13 cellular contexts compared by ENCODE assay signal in the genomic region with DNA sequence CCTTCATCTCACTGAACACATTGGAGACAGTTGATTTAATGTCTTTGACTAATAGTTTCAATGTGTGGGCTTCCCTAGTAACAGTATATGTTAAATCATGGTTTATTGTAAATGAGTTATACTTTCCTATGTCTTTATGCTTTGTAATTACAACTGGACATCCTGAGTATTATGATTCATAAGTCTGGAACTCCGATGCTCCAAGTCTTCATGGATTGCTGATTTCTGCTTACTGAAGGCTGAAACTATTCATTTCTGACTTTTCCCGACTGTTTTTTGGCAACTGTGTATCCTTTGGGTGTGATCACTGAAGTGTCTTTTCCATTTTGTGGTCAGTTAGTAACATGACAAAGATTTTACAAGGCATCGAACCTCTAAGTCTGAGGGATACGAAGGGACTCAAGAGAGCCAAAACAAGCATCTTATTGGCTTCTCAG. TPM values are rescaled to one million over a fixed set of nuclear protein-coding genes. Genes with fewer than 3 reads are reported as not detected.
DNase-seq lines count a peak whose midpoint lies in the region; ATAC-seq, FAIRE-seq and TF ChIP-seq lines count a peak whose summit lies in the region.
"Had no signal": no experiment of that assay in that cellular context is flagged by ENCODE, and none has a peak within 500 bp of the region (broad histone marks: within the 10 kb centered on the region; RNA-seq: fewer than 3 reads in every experiment).

No MANE protein-coding gene starts in this region.

- H3K4me1 ChIP-seq in Karpas-422 (ENCODE audit: low read length), result peaks cover 14% of the 10 kb centered on the region

- no peak overlapping the region for H2AFZ ChIP-seq in Karpas-422 (ENCODE audit: low read length)

- FAIRE-seq in bronchial epithelial cell (lab: Jason Lieb, UNC), result no peak
- FAIRE-seq: TTC549 had no signal

- no peak overlapping the region for H3K9ac ChIP-seq in Karpas-422 (ENCODE audit: low read length)

- no peaks in the 10 kb centered on the region for H3K79me2 ChIP-seq in Karpas-422 (ENCODE audit: low read length)

- no peaks in the 10 kb centered on the region for H4K20me1 ChIP-seq in Karpas-422 (ENCODE audit: insufficient read depth, low read depth, low read length)

- no peaks in the 10 kb centered on the region for H3K36me3 ChIP-seq in bronchial epithelial cell (ENCODE audit: control insufficient read depth, insufficient read depth, low read length)
- no peaks in the 10 kb centered on the region for H3K36me3 ChIP-seq in Karpas-422 (ENCODE audit: insufficient read depth, low read length)
- H3K36me3 ChIP-seq: thoracic aorta had no signal

- H3K9me3 ChIP-seq in Karpas-422 (ENCODE audit: low read length), result no peaks in the 10 kb centered on the region
- H3K9me3 ChIP-seq: thoracic aorta had no signal

- H3K27me3 ChIP-seq in bronchial epithelial cell (ENCODE audit: control insufficient read depth, insufficient read depth, low read length) (peaks cover 1% of the 10 kb centered on the region), Karpas-422 (ENCODE audit: low read length) (no peaks in the 10 kb centered on the region)

- H3K27ac ChIP-seq in Karpas-422 (ENCODE audit: low read length), result no peak overlapping the region
- H3K27ac ChIP-seq: thoracic aorta had no signal

- H3K4me3 ChIP-seq in AG10803 (ENCODE audit: low read length) (no peak overlapping the region), bronchial epithelial cell (ENCODE audit: low read depth, low read length) (no peak overlapping the region), Karpas-422 (ENCODE audit: low read length) (no peak overlapping the region)
- H3K4me3 ChIP-seq: thoracic aorta had no signal

- TF ChIP-seq RAD21 in Ishikawa (IDR thresholded peaks at IDR 0.05; ENCODE audit: low read depth), result no peak

- peak; percentile 98 for DNase-seq in AG10803 (ENCODE audit: low read depth)
- DNase-seq in bronchial epithelial cell (ENCODE audit: low read depth), result peak; percentile 83
- DNase-seq in lung microvascular endothelial cell (ENCODE audit: low read depth in 2 of 2), result peak; percentile 45 to 89
- no peak for DNase-seq in Karpas-422
- no peak for DNase-seq in NCI-H82 treated with DMSO at 0.1 percent for 48 hours (lab: John Stamatoyannopoulos, UW; ENCODE audit: unreplicated experiment)
- no peak for DNase-seq in cerebellar nuclear complex (lab: John Stamatoyannopoulos, UW)
- DNase-seq: DMS153; nephron progenitor cell; stimulated activated CD4-positive, alpha-beta T cell treated with anti-CD3 and anti-CD28 coated beads, Interleukin-4, amount 100 ng/mL, for 24 hours had no signal

- TF ChIP-seq EP300 in Ishikawa (IDR thresholded peaks at IDR 0.05; ENCODE audit: borderline replicate concordance), result peak; percentile 70; the same call in 1 of the 2 replicates

- H3K4me2 ChIP-seq in Karpas-422 (ENCODE audit: low read depth, low read length, poor library complexity, severe bottlenecking), result no peak overlapping the region

- no peak for ATAC-seq in GM18520 (IDR thresholded peaks at IDR 0.05; ENCODE audit: unreplicated experiment)

- H3K9me2 ChIP-seq in Karpas-422 (replicated peaks; ENCODE audit: insufficient read depth, low read length), result no peaks in the 10 kb centered on the region

- TF ChIP-seq CTCF in AG10803 (conservative IDR thresholded peaks at IDR 0.05; ENCODE audit: low read length), result no peak
- TF ChIP-seq CTCF in bronchial epithelial cell (IDR thresholded peaks at IDR 0.05; ENCODE audit: insufficient read depth, low read length, severe bottlenecking), result no peak

TF ChIP-seq in Ishikawa, 13 proteins besides CTCF, POLR2A, EP300 and RAD21:
- TF ChIP-seq CEBPB (IDR thresholded peaks at IDR 0.05) (0 out of 2 replicates have a peak, but pooled peaks have one; percentile 5), TCF12 (IDR thresholded peaks at IDR 0.05; ENCODE audit: low read depth) (peak; percentile 75), ZBTB7A (IDR thresholded peaks at IDR 0.05; ENCODE audit: low read depth) (no peak), TEAD4 (IDR thresholded peaks at IDR 0.05) (peak; percentile 72), NFIC (IDR thresholded peaks at IDR 0.05) (peak; percentile 84), EGR1 (IDR thresholded peaks at IDR 0.05) (no peak), CREB1 (IDR thresholded peaks at IDR 0.05; ENCODE audit: low read depth) (no peak), TAF1 (IDR thresholded peaks at IDR 0.05; ENCODE audit: low read depth) (no peak), YY1 (IDR thresholded peaks at IDR 0.05; ENCODE audit: low read depth) (no peak)
- TF ChIP-seq, protein P1, sequence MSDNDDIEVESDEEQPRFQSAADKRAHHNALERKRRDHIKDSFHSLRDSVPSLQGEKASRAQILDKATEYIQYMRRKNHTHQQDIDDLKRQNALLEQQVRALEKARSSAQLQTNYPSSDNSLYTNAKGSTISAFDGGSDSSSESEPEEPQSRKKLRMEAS (IDR thresholded peaks at IDR 0.05), result no peak
- TF ChIP-seq, protein P2, sequence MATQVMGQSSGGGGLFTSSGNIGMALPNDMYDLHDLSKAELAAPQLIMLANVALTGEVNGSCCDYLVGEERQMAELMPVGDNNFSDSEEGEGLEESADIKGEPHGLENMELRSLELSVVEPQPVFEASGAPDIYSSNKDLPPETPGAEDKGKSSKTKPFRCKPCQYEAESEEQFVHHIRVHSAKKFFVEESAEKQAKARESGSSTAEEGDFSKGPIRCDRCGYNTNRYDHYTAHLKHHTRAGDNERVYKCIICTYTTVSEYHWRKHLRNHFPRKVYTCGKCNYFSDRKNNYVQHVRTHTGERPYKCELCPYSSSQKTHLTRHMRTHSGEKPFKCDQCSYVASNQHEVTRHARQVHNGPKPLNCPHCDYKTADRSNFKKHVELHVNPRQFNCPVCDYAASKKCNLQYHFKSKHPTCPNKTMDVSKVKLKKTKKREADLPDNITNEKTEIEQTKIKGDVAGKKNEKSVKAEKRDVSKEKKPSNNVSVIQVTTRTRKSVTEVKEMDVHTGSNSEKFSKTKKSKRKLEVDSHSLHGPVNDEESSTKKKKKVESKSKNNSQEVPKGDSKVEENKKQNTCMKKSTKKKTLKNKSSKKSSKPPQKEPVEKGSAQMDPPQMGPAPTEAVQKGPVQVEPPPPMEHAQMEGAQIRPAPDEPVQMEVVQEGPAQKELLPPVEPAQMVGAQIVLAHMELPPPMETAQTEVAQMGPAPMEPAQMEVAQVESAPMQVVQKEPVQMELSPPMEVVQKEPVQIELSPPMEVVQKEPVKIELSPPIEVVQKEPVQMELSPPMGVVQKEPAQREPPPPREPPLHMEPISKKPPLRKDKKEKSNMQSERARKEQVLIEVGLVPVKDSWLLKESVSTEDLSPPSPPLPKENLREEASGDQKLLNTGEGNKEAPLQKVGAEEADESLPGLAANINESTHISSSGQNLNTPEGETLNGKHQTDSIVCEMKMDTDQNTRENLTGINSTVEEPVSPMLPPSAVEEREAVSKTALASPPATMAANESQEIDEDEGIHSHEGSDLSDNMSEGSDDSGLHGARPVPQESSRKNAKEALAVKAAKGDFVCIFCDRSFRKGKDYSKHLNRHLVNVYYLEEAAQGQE (IDR thresholded peaks at IDR 0.05; ENCODE audit: low read depth), result no peak

RNA-seq across cellular contexts. Expression of a gene that starts 20.0 kb away (rescaled TPM):
- total RNA-seq in bronchial epithelial cell (not detected in 2 replicates), lung microvascular endothelial cell (0.22 TPM in 1 of 2 replicates, not detected in the other)
- total RNA-seq in Karpas-422 (2014; rRNA removed; shearing (Covaris generic); ENCODE audit: low replicate concordance), result 10.4 and 12.6 TPM in 2 replicates
- total RNA-seq: thoracic aorta had no signal

RNA-seq across cellular contexts. Expression of a gene that starts 59.0 kb away (rescaled TPM):
- total RNA-seq in bronchial epithelial cell (under 0.01 TPM in 1 of 2 replicates, not detected in the other), lung microvascular endothelial cell (not detected in 2 replicates)
- 1.8 TPM in 1 of 2 replicates, not detected in the other for total RNA-seq in Karpas-422 (2014; rRNA removed; shearing (Covaris generic); ENCODE audit: low replicate concordance)

Comparison
In these comparisons a context has a peak if more than half of its experiments do, and no peak if none do; other contexts are left out.
1. DNase-seq: peak in AG10803 (single experiment), bronchial epithelial cell (single experiment) and lung microvascular endothelial cell (2 of 2); none in Karpas-422 (single experiment), NCI-H82 treated with DMSO at 0.1 percent for 48 hours (single experiment) and cerebellar nuclear complex (0 of 2).